21 cellular contexts compared by ENCODE assay signal in genomic region chr16:24135624-24136296, GRCh38.
DNase-seq lines count a peak whose midpoint lies in the region; ATAC-seq, FAIRE-seq and TF ChIP-seq lines count a peak whose summit lies in the region.
"Had no signal": no experiment of that assay in that cellular context is flagged by ENCODE, and none has a peak within 500 bp of the region (broad histone marks: within the 10 kb centered on the region; RNA-seq: fewer than 3 reads in every experiment).

No MANE protein-coding gene starts in this region.

- H3K27ac ChIP-seq in astrocyte (ENCODE audit: low read depth, low read length) (no peak overlapping the region), left lung (no peak overlapping the region)
- H3K27ac ChIP-seq: esophagus squamous epithelium, lower lobe of right lung, RWPE1 had no signal

- H4K20me1 ChIP-seq in astrocyte (ENCODE audit: insufficient read depth, low read length): no peaks in the 10 kb centered on the region

- DNase-seq in ELF-1 (ENCODE audit: low read depth, low spot score): peak; percentile 48
- DNase-seq in Jurkat, Clone E6-1 (ENCODE audit: low read depth, low spot score): peak; percentile 92
- no peak for DNase-seq in astrocyte (ENCODE audit: low read depth)
- DNase-seq in memory B cell (ENCODE audit: low spot score in 2 of 2): no peak
- DNase-seq in left lung: no peak
- DNase-seq: activated CD4-positive, alpha-beta T cell treated with anti-CD3 and anti-CD28 coated beads, Interleukin-2, amount 50 U/mL, for 4 hours; activated naive CD8-positive, alpha-beta T cell treated with anti-CD3 and anti-CD28 coated beads for 36 hours; Caco-2; EL; esophagus squamous epithelium; glutamatergic neuron; lower lobe of right lung; naive B cell; NCI-H146; NCI-H345; posterior cingulate gyrus had no signal

- no peak overlapping the region for H2AFZ ChIP-seq in astrocyte (ENCODE audit: low read depth, low read length)

- FAIRE-seq in astrocyte (lab: Jason Lieb, UNC): no peak
- FAIRE-seq: bronchial epithelial cell, islet of Langerhans had no signal

- intact Hi-C loops in left lung (cut with DNase I): no loop called here

- no peaks in the 10 kb centered on the region for H3K9me3 ChIP-seq in astrocyte (ENCODE audit: insufficient read depth, low read depth, low read length)
- no peaks in the 10 kb centered on the region for H3K9me3 ChIP-seq in left lung
- H3K9me3 ChIP-seq: Caco-2, esophagus squamous epithelium, lower lobe of right lung had no signal

- peaks cover 3% of the 10 kb centered on the region for H3K27me3 Mint-ChIP-seq in astrocyte (ENCODE audit: low read depth, unreplicated experiment)
- H3K27me3 Mint-ChIP-seq in memory B cell: no peaks in the 10 kb centered on the region
- H3K27me3 Mint-ChIP-seq: activated naive CD8-positive, alpha-beta T cell treated with anti-CD3 and anti-CD28 coated beads for 36 hours; naive B cell had no signal

- no peaks in the 10 kb centered on the region for H3K79me2 ChIP-seq in astrocyte (ENCODE audit: insufficient read depth, low read length)

- H3K27me3 ChIP-seq in astrocyte (ENCODE audit: insufficient read depth, low read length) (no peaks in the 10 kb centered on the region), left lung (no peaks in the 10 kb centered on the region)
- H3K27me3 ChIP-seq: esophagus squamous epithelium had no signal

- H3K27ac Mint-ChIP-seq in astrocyte (ENCODE audit: unreplicated experiment) (peak overlapping the region; percentile 37), memory B cell (peak overlapping the region; percentile 70)
- H3K27ac Mint-ChIP-seq: activated naive CD8-positive, alpha-beta T cell treated with anti-CD3 and anti-CD28 coated beads for 36 hours had no signal

- TF ChIP-seq CTCF in astrocyte (IDR thresholded peaks at IDR 0.05; ENCODE audit: insufficient read depth, low read depth, low read length) (no peak), left lung (IDR thresholded peaks at IDR 0.05) (no peak)

- H3K36me3 ChIP-seq in astrocyte (ENCODE audit: insufficient read depth, low read length) (no peaks in the 10 kb centered on the region), left lung (no peaks in the 10 kb centered on the region)
- H3K36me3 ChIP-seq: esophagus squamous epithelium, lower lobe of right lung had no signal

- H3K4me1 ChIP-seq in astrocyte (ENCODE audit: insufficient read depth, low read length) (no peaks in the 10 kb centered on the region), left lung (no peaks in the 10 kb centered on the region)
- H3K4me1 ChIP-seq: Caco-2, esophagus squamous epithelium, lower lobe of right lung had no signal

- H3K36me3 Mint-ChIP-seq in astrocyte (ENCODE audit: low read depth, unreplicated experiment) (no peaks in the 10 kb centered on the region), memory B cell (peaks cover 34% of the 10 kb centered on the region)

- H3K4me3 ChIP-seq in Jurkat, Clone E6-1 (ENCODE audit: low read length): no peak overlapping the region
- H3K4me3 ChIP-seq in astrocyte (ENCODE audit: insufficient read depth, low read depth, low read length) (no peak overlapping the region), left lung (no peak overlapping the region)
- H3K4me3 ChIP-seq: esophagus squamous epithelium, lower lobe of right lung had no signal

- H3K4me3 Mint-ChIP-seq in astrocyte (ENCODE audit: unreplicated experiment) (no peak overlapping the region), memory B cell (no peak overlapping the region)
- H3K4me3 Mint-ChIP-seq: activated naive CD8-positive, alpha-beta T cell treated with anti-CD3 and anti-CD28 coated beads for 36 hours had no signal

- no peak overlapping the region for H3K9ac ChIP-seq in astrocyte (ENCODE audit: low read length)

- ATAC-seq in memory B cell (ENCODE audit: low read depth) (no peak), left lung (no peak), GM18858 (IDR thresholded peaks at IDR 0.05; ENCODE audit: unreplicated experiment) (no peak), GM19324 (IDR thresholded peaks at IDR 0.05; ENCODE audit: low FRiP score, unreplicated experiment) (no peak)
- ATAC-seq: lower lobe of right lung had no signal

- H3K4me1 Mint-ChIP-seq in astrocyte (ENCODE audit: low read depth, unreplicated experiment) (peaks cover 35% of the 10 kb centered on the region), memory B cell (peaks cover 7% of the 10 kb centered on the region)

- H3K9me3 Mint-ChIP-seq in astrocyte (ENCODE audit: unreplicated experiment) (peaks cover 4% of the 10 kb centered on the region), memory B cell (no peaks in the 10 kb centered on the region)
- H3K9me3 Mint-ChIP-seq: activated naive CD8-positive, alpha-beta T cell treated with anti-CD3 and anti-CD28 coated beads for 36 hours; naive B cell had no signal

- no peak overlapping the region for H3K4me2 ChIP-seq in astrocyte (ENCODE audit: low read length)

Comparison
In these comparisons a context has a peak if more than half of its experiments do, and no peak if none do; other contexts are left out.
1. DNase-seq: peak in ELF-1 (single experiment) and Jurkat, Clone E6-1 (single experiment); none in astrocyte (single experiment), memory B cell (0 of 2) and left lung (0 of 2).